ENCODE assay signal across 14 cellular contexts in the genomic region with DNA sequence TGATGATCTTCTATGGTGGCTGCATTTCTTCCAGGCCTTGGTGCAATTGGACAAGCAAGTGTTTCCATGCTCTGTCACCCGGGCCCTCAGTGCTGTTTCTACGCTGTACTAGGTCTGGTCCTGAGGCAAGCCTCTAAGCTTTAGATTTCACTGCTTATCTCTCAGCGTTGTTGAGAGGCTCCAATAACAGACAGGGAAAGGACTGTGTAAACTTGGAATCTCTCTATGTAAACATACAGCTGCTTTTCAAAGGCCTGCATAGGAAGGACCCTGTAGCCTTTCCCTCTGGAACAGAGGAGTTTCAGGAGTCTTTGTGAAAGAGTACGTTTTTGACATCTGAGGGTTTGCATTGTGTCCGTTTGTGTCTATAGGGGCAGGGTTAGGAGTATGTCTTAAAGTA. TPM values are rescaled to one million over a fixed set of nuclear protein-coding genes. Genes with fewer than 3 reads are reported as not detected.
DNase-seq lines count a peak whose midpoint lies in the region; ATAC-seq and TF ChIP-seq lines count a peak whose summit lies in the region.
"Had no signal": no experiment of that assay in that cellular context is flagged by ENCODE, and none has a peak within 500 bp of the region (broad histone marks: within the 10 kb centered on the region; RNA-seq: fewer than 3 reads in every experiment).

No MANE protein-coding gene starts in this region.

- H3K27me3 ChIP-seq in mammary epithelial cell (ENCODE audit: insufficient read depth, low read length) = no peaks in the 10 kb centered on the region
- H3K27me3 ChIP-seq in psoas muscle (ENCODE audit: insufficient read depth in 3 of 3, low read length in 2 of 3) = no peaks in the 10 kb centered on the region
- no peaks in the 10 kb centered on the region for H3K27me3 ChIP-seq in Karpas-422 (ENCODE audit: low read length)
- peaks cover 5 to 40% (median 34%) of the 10 kb centered on the region in 3 donors for H3K27me3 ChIP-seq in stomach

- H3K27ac ChIP-seq in mammary epithelial cell (ENCODE audit: insufficient read depth, low read depth, low read length) (no peak overlapping the region), psoas muscle (peak overlapping the region; percentile 59), Karpas-422 (ENCODE audit: low read length) (no peak overlapping the region), stomach (peak overlapping the region in 1 of 5 donors; percentile 33)

- no peak overlapping the region for H3K27ac Mint-ChIP-seq in natural killer cell
- H3K27ac Mint-ChIP-seq: CD8-positive, alpha-beta T cell; naive thymus-derived CD8-positive, alpha-beta T cell; stimulated activated naive CD8-positive, alpha-beta T cell treated with anti-CD3 and anti-CD28 coated beads, Interleukin-15, Interleukin-2, amounts not matched to agents 100 ng/mL and 50 ng/mL, for 24 hours had no signal

- H3K9ac ChIP-seq in mammary epithelial cell (ENCODE audit: insufficient read depth, low read length) (no peak overlapping the region), Karpas-422 (ENCODE audit: low read length) (no peak overlapping the region)

- H3K36me3 Mint-ChIP-seq in natural killer cell = no peaks in the 10 kb centered on the region
- H3K36me3 Mint-ChIP-seq: CD8-positive, alpha-beta T cell; naive thymus-derived CD8-positive, alpha-beta T cell had no signal

- H3K9me3 Mint-ChIP-seq in natural killer cell = no peaks in the 10 kb centered on the region
- H3K9me3 Mint-ChIP-seq: CD8-positive, alpha-beta T cell; naive thymus-derived CD8-positive, alpha-beta T cell; stimulated activated naive CD8-positive, alpha-beta T cell treated with anti-CD3 and anti-CD28 coated beads, Interleukin-15, Interleukin-2, amounts not matched to agents 100 ng/mL and 50 ng/mL, for 24 hours had no signal

- H3K4me2 ChIP-seq in mammary epithelial cell (ENCODE audit: insufficient read depth, low read depth, low read length) (peak overlapping the region; percentile 97), Karpas-422 (ENCODE audit: low read depth, low read length, poor library complexity, severe bottlenecking) (no peak overlapping the region)

- no peaks in the 10 kb centered on the region for H3K79me2 ChIP-seq in mammary epithelial cell (ENCODE audit: insufficient read depth, low read length)
- no peaks in the 10 kb centered on the region for H3K79me2 ChIP-seq in Karpas-422 (ENCODE audit: low read length)

- in situ Hi-C loops in mammary epithelial cell (cut with MboI; ENCODE audit: low sequenced_read_pairs in 2 of 2) = loop anchor here (10.0 kb wide), 2 partner anchors 918 to 928 kb away; no protein-coding TSS in a partner anchor

- H3K9me2 ChIP-seq in Karpas-422 (replicated peaks; ENCODE audit: insufficient read depth, low read length) = no peaks in the 10 kb centered on the region

- intact Hi-C loops in mammary epithelial cell (cut with micrococcal nuclease) (loop anchor here (2.0 to 5.0 kb wide), 7 partner anchors 48 to 1318 kb away; no protein-coding TSS in a partner anchor), psoas muscle (cut with DNase I) (loop anchor here (5.0 to 10.0 kb wide), 3 partner anchors 35 to 925 kb away; no protein-coding TSS in a partner anchor), natural killer cell (cut with micrococcal nuclease) (no loop called here), stomach (cut with DNase I; ENCODE audit: low total_unique reads) (loop anchor here (5.0 kb wide), 1 partner anchor 920 kb away; no protein-coding TSS in a partner anchor)

- H3K4me1 ChIP-seq in mammary epithelial cell (ENCODE audit: insufficient read depth, low read length) = peaks cover 48% of the 10 kb centered on the region
- H3K4me1 ChIP-seq in psoas muscle = peaks cover 23% of the 10 kb centered on the region
- H3K4me1 ChIP-seq in Karpas-422 (ENCODE audit: low read length) = peaks cover 12% of the 10 kb centered on the region
- H3K4me1 ChIP-seq in stomach = peaks cover 17 to 45% (median 38%) of the 10 kb centered on the region in 4 donors

- H3K4me3 ChIP-seq in mammary epithelial cell (replicated peaks in 1 of 3; ENCODE audit: insufficient read depth in 1 of 3, low read depth in 2 of 3, low read length in 3 of 3) (no peak overlapping the region), psoas muscle (peak overlapping the region; percentile 71), Karpas-422 (ENCODE audit: low read length) (no peak overlapping the region), stomach (no peak overlapping the region)

- no peak overlapping the region for H3K4me3 Mint-ChIP-seq in natural killer cell
- H3K4me3 Mint-ChIP-seq: CD8-positive, alpha-beta T cell; naive thymus-derived CD8-positive, alpha-beta T cell; stimulated activated naive CD8-positive, alpha-beta T cell treated with anti-CD3 and anti-CD28 coated beads, Interleukin-15, Interleukin-2, amounts not matched to agents 100 ng/mL and 50 ng/mL, for 24 hours had no signal

- TF ChIP-seq CTCF in mammary epithelial cell (conservative IDR thresholded peaks at IDR 0.05 in 1 of 2, IDR thresholded peaks at IDR 0.05 in 1 of 2; ENCODE audit: extremely low read depth in 1 of 2, insufficient read depth in 1 of 2, low read depth in 1 of 2, low read length in 2 of 2) (no peak), psoas muscle (IDR thresholded peaks at IDR 0.05) (no peak), natural killer cell (IDR thresholded peaks at IDR 0.05) (no peak), stomach (IDR thresholded peaks at IDR 0.05) (no peak)

- TF ChIP-seq POLR2A in stomach (IDR thresholded peaks at IDR 0.05) = no peak

- H4K20me1 ChIP-seq in mammary epithelial cell (ENCODE audit: insufficient read depth, low read length) (no peaks in the 10 kb centered on the region), Karpas-422 (ENCODE audit: insufficient read depth, low read depth, low read length) (no peaks in the 10 kb centered on the region)

- H2AFZ ChIP-seq in mammary epithelial cell (ENCODE audit: low read depth, low read length) (peak overlapping the region; percentile 40), Karpas-422 (ENCODE audit: low read length) (no peak overlapping the region)

- CTCF ChIA-PET in mammary epithelial cell (lab: Charles Lee; ENCODE audit: low non-redundant PET) = no interaction called here

- no peak for ATAC-seq in psoas muscle
- no peak for ATAC-seq in natural killer cell
- ATAC-seq: CD8-positive, alpha-beta T cell; naive thymus-derived CD8-positive, alpha-beta T cell had no signal

- BruUV-seq in mammary epithelial cell (replicated peaks; lab: Mats Ljungman, UMichigan) = no TSS peak

- TF ChIP-seq EP300 in stomach (IDR thresholded peaks at IDR 0.05) = no peak

- dilution Hi-C loops in mammary epithelial cell (cut with HindIII; ENCODE audit: low sequenced_read_pairs) = no loop called here

- no peaks in the 10 kb centered on the region for H3K9me3 ChIP-seq in mammary epithelial cell (replicated peaks; ENCODE audit: insufficient read depth, low read length)
- H3K9me3 ChIP-seq in psoas muscle = no peaks in the 10 kb centered on the region
- no peaks in the 10 kb centered on the region for H3K9me3 ChIP-seq in Karpas-422 (ENCODE audit: low read length)
- no peaks in the 10 kb centered on the region for H3K9me3 ChIP-seq in stomach

- peaks cover 44 to 64% of the 10 kb centered on the region in 2 donors for H3K27me3 Mint-ChIP-seq in natural killer cell (ENCODE audit: low read depth in 2 of 2)

- 85% methylated on average over 5 of the region's 5 CpGs for WGBS in mammary epithelial cell (ENCODE audit: low coverage, missing lambda C conversion rate)
- 49 to 72% (median 59%) methylated on average over 5 of the region's 5 CpGs for WGBS in psoas muscle, 3 donors
- WGBS in stomach, 5 donors = 67 to 88% (median 79%) methylated on average over 5 of the region's 5 CpGs

- no peaks in the 10 kb centered on the region for H3K36me3 ChIP-seq in mammary epithelial cell (ENCODE audit: insufficient read depth, low read length)
- no peaks in the 10 kb centered on the region for H3K36me3 ChIP-seq in psoas muscle (ENCODE audit: insufficient read depth in 1 of 2, low read depth in 1 of 2)
- no peaks in the 10 kb centered on the region for H3K36me3 ChIP-seq in Karpas-422 (ENCODE audit: insufficient read depth, low read length)
- H3K36me3 ChIP-seq in stomach = no peaks in the 10 kb centered on the region

- H3K4me1 Mint-ChIP-seq in natural killer cell = peaks cover 0 to 11% of the 10 kb centered on the region in 2 donors

- peak; percentile 59 for DNase-seq in COR-L47 (lab: John Stamatoyannopoulos, UW)
- DNase-seq in HuH-7 (ENCODE audit: low spot score) = peak; percentile 45
- no peak for DNase-seq in mammary epithelial cell
- no peak for DNase-seq in psoas muscle
- DNase-seq in natural killer cell = no peak
- DNase-seq in Karpas-422 = no peak
- DNase-seq in stomach = no peak
- DNase-seq in SIG-M5 treated with dmso at 0.1 percent for 504 hours (lab: John Stamatoyannopoulos, UW; ENCODE audit: unreplicated experiment) = no peak
- DNase-seq: activated CD8-positive, alpha-beta memory T cell treated with anti-CD3 and anti-CD28 coated beads, Interleukin-2, amount 50 U/mL, for 48 hours; CD8-positive, alpha-beta T cell; foreskin fibroblast; islet precursor cell; naive thymus-derived CD8-positive, alpha-beta T cell had no signal

RNA-seq across cellular contexts. Expression of a gene that starts 38.6 kb away (rescaled TPM):
- total RNA-seq in mammary epithelial cell = 10 to 100 TPM; 64.3 to 96.9 TPM
- 37.4 TPM for polyA plus RNA-seq in mammary epithelial cell
- polyA minus RNA-seq in mammary epithelial cell = 360 TPM
- total RNA-seq in psoas muscle = 10 to 100 TPM; 35.0 to 65.1 (median 47.3) TPM
- polyA plus RNA-seq in psoas muscle = 10 to 100 TPM in 1 of 3 donors, 1 to 10 TPM in 2; 5.8 to 17.1 (median 6.1) TPM
- total RNA-seq in natural killer cell = under 1 TPM in 2 of 3 donors, not detected in 1; 0.20 to 0.21 TPM
- 1.0 and 3.6 TPM in 2 replicates for total RNA-seq in Karpas-422 (2014; rRNA removed; shearing (Covaris generic); ENCODE audit: low replicate concordance)
- total RNA-seq in stomach = 100 to 1,000 TPM in 4 of 5 donors, 10 to 100 TPM in 1; 30.1 to 624 (median 148) TPM
- polyA plus RNA-seq in stomach = 1 to 10 TPM; 6.7 to 9.4 (median 7.7) TPM
- total RNA-seq: CD8-positive, alpha-beta T cell; naive thymus-derived CD8-positive, alpha-beta T cell had no signal

Comparison
In these comparisons a context has a peak if more than half of its experiments do, and no peak if none do; other contexts are left out.
1. DNase-seq: peak in COR-L47 (single experiment) and HuH-7 (single experiment); none in mammary epithelial cell (single experiment), psoas muscle (0 of 2), natural killer cell (single experiment), Karpas-422 (single experiment), stomach (single experiment) and SIG-M5 treated with dmso at 0.1 percent for 504 hours (single experiment).